8 cellular contexts compared by ENCODE assay signal in genomic region chr11:59555601-59556114, GRCh38. TPM values are rescaled to one million over a fixed set of nuclear protein-coding genes. Genes with fewer than 3 reads are reported as not detected.
DNase-seq lines count a peak whose midpoint lies in the region; ATAC-seq and TF ChIP-seq lines count a peak whose summit lies in the region.

No MANE protein-coding gene starts in this region.

- H3K9me3 ChIP-seq in T-helper 17 cell (ENCODE audit: control insufficient read depth, low read length, poor library complexity, severe bottlenecking): no peaks in the 10 kb centered on the region

- no peak for DNase-seq in HFF-Myc (ENCODE audit: extremely low read depth, low read depth)
- no peak for DNase-seq in T-helper 17 cell
- no peak for DNase-seq in fibroblast of villous mesenchyme (ENCODE audit: low read depth)
- DNase-seq in NOMO-1 (lab: John Stamatoyannopoulos, UW; ENCODE audit: unreplicated experiment in 2 of 2): no peak
- DNase-seq in stimulated activated CD4-positive, alpha-beta T cell treated with anti-CD3 and anti-CD28 coated beads, Interleukin-1b, Interleukin-23, amount 100 ng/mL, for 48 hours: no peak
- no peak for DNase-seq in LoVo (ENCODE audit: low spot score)

- H3K27ac ChIP-seq in skin epidermis: peak overlapping the region in 12 of 21 experiments; percentile 4 to 68 (median 34)

- peak overlapping the region; percentile 56 for H3K4me3 ChIP-seq in HFF-Myc (replicated peaks; ENCODE audit: low read depth, low read length)
- peak overlapping the region; percentile 51 for H3K4me3 ChIP-seq in fibroblast of villous mesenchyme (ENCODE audit: low read depth, low read length)
- peak overlapping the region; percentile 4 to 31 (median 16) for H3K4me3 ChIP-seq in skin epidermis

- H3K36me3 Mint-ChIP-seq in T-helper 17 cell (ENCODE audit: low read depth): no peaks in the 10 kb centered on the region

- peak overlapping the region; percentile 57 for H3K4me3 Mint-ChIP-seq in T-helper 17 cell

- ATAC-seq in T-helper 17 cell: no peak
- ATAC-seq in HG03135 (IDR thresholded peaks at IDR 0.05; ENCODE audit: unreplicated experiment): no peak

- peak overlapping the region; percentile 98 for H3K27ac Mint-ChIP-seq in T-helper 17 cell

- peaks cover 30% of the 10 kb centered on the region for H3K4me1 Mint-ChIP-seq in T-helper 17 cell

- no peak for TF ChIP-seq CTCF in HFF-Myc (IDR thresholded peaks at IDR 0.05; ENCODE audit: low read depth, low read length, missing control alignments)
- TF ChIP-seq CTCF in fibroblast of villous mesenchyme (IDR thresholded peaks at IDR 0.05; ENCODE audit: insufficient read depth, low read depth, low read length): no peak

- peaks cover 4% of the 10 kb centered on the region for H3K27me3 Mint-ChIP-seq in T-helper 17 cell

RNA-seq across cellular contexts. Expression of gene OR4D9, which starts 44.3 kb away (rescaled TPM):
- not detected for total RNA-seq in T-helper 17 cell
- under 0.01 TPM in 1 of 2 replicates, not detected in the other for total RNA-seq in fibroblast of villous mesenchyme

RNA-seq across cellular contexts. Expression of gene OR4D11, which starts 52.3 kb away (rescaled TPM):
- total RNA-seq in T-helper 17 cell: not detected
- total RNA-seq in fibroblast of villous mesenchyme: not detected in 2 replicates

RNA-seq across cellular contexts. Expression of gene OSBP, which starts 59.9 kb away (rescaled TPM):
- total RNA-seq in T-helper 17 cell (10 to 100 TPM; 53.0 to 63.1 TPM), fibroblast of villous mesenchyme (34.8 and 44.0 TPM in 2 replicates)
